ENCODE assay signal across 19 cellular contexts in genomic region chr11:77508031-77508430, GRCh38.
"Had no signal": no experiment of that assay in that cellular context is flagged by ENCODE, and none has a peak within 500 bp of the region (broad histone marks: within the 10 kb centered on the region; RNA-seq: fewer than 3 reads in every experiment).

No MANE protein-coding gene starts in this region.

- H3K4me3 ChIP-seq: gastrocnemius medialis, left lung had no signal

- H3K27me3 Mint-ChIP-seq: brain had no signal

- H3K27ac Mint-ChIP-seq: activated CD8-positive, alpha-beta memory T cell treated with anti-CD3 and anti-CD28 coated beads, Interleukin-2, amount 10 ng/mL, durations not matched to agents 7 days and 5 days; activated naive CD4-positive, alpha-beta T cell treated with anti-CD3 and anti-CD28 coated beads, Interleukin-2, amount 50 U/mL, for 72 hours; activated T-cell treated with anti-CD3 and anti-CD28 coated beads, Interleukin-2, amount 50 U/mL, for 24 hours; brain; dendritic cell treated with granulocyte-macrophage colony-stimulating factor and Interleukin-4, amounts not matched to agents 40 ng/mL and 50 ng/mL, for 4 days; memory B cell; nephron had no signal

- ATAC-seq: activated CD8-positive, alpha-beta memory T cell treated with anti-CD3 and anti-CD28 coated beads, Interleukin-2, amount 10 ng/mL, durations not matched to agents 7 days and 5 days; activated naive CD4-positive, alpha-beta T cell treated with anti-CD3 and anti-CD28 coated beads, Interleukin-2, amount 50 U/mL, for 72 hours; esophagus mucosa; gastrocnemius medialis; left lung had no signal

- H3K36me3 ChIP-seq: gastrocnemius medialis, left lung had no signal

- H3K27ac ChIP-seq: gastrocnemius medialis, left lung had no signal

- H3K9me3 ChIP-seq: gastrocnemius medialis, left lung had no signal

- H3K4me1 Mint-ChIP-seq: activated CD8-positive, alpha-beta memory T cell treated with anti-CD3 and anti-CD28 coated beads, Interleukin-2, amount 10 ng/mL, durations not matched to agents 7 days and 5 days; memory B cell had no signal

- H3K9me3 Mint-ChIP-seq: activated T-cell treated with anti-CD3 and anti-CD28 coated beads, Interleukin-2, amount 50 U/mL, for 24 hours; memory B cell; nephron had no signal

- H3K36me3 Mint-ChIP-seq: activated CD8-positive, alpha-beta memory T cell treated with anti-CD3 and anti-CD28 coated beads, Interleukin-2, amount 10 ng/mL, durations not matched to agents 7 days and 5 days; activated naive CD4-positive, alpha-beta T cell treated with anti-CD3 and anti-CD28 coated beads, Interleukin-2, amount 50 U/mL, for 72 hours; brain; memory B cell had no signal

- DNase-seq: activated CD4-positive, alpha-beta T cell treated with anti-CD3 and anti-CD28 coated beads for 1 hour; activated CD4-positive, alpha-beta T cell treated with anti-CD3 and anti-CD28 coated beads, Interleukin-2, amount 50 U/mL, for 48 hours; activated CD8-positive, alpha-beta memory T cell treated with anti-CD3 and anti-CD28 coated beads, Interleukin-2, amount 10 ng/mL, durations not matched to agents 7 days and 5 days; activated effector memory CD4-positive, alpha-beta T cell treated with anti-CD3 and anti-CD28 coated beads, Interleukin-2, amount 50 U/mL, for 16 hours; activated T-cell treated with anti-CD3 and anti-CD28 coated beads, Interleukin-2, amount 50 U/mL, for 24 hours; amniotic stem cell; gastrocnemius medialis; islet precursor cell; left lung; stimulated activated CD4-positive, alpha-beta T cell treated with anti-CD3 and anti-CD28 coated beads, Interleukin-2, amount 100 ng/mL, for 48 hours; stimulated activated naive CD4-positive, alpha-beta T cell treated with Interleukin-2 at 50 U/mL for 16 hours; T-helper 9 cell; trophoblast cell had no signal

- H3K4me3 Mint-ChIP-seq: activated CD8-positive, alpha-beta memory T cell treated with anti-CD3 and anti-CD28 coated beads, Interleukin-2, amount 10 ng/mL, durations not matched to agents 7 days and 5 days; activated T-cell treated with anti-CD3 and anti-CD28 coated beads, Interleukin-2, amount 50 U/mL, for 24 hours; brain; dendritic cell treated with granulocyte-macrophage colony-stimulating factor and Interleukin-4, amounts not matched to agents 40 ng/mL and 50 ng/mL, for 4 days; memory B cell; nephron had no signal

- H3K27me3 ChIP-seq: gastrocnemius medialis, left lung had no signal
